In the genomic region with DNA sequence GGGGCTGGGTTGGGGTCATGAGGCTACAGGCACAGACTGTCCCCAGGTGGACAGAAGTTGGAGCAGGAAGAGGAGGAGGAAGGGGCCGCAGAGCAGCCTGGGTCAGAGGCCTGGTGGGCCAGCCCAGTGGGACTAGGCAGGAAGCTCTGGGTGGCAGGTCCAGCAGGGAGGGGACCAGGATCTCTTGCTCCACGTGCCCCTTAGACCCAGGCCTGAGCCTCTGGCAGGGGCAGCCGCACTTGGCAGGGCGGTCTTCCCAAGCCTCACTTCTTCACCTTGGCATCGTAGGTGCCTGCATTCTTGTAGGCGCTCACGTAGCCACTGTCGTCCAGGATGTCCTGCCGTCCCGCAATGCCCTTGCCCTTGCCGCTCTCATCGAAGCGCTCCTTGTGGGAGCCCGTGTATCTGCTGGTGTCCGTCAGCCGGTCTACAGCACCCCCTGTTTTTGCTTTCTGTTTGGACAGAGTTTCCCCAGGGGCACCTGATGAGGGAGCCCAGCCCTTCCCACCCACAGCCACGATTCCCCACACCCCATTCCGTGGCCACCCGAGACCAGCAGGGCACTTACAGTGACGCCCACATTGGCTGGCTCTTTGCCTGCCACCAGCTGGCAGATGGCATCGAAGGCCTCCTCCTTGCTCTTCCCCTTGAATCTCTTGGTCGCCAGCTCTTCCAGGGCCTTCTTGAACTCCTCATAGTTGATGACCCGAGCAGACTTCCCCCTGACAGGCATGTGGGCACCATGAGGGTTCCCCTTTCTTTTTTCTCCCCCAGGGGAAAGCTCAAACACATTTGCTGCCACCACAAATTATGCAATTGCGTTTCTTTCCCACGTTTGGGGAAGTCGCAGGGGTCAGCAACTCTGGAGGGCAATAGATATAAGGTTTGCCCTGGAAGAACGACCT, we compare ENCODE assay signal across 11 cellular contexts. TPM values are rescaled to one million over a fixed set of nuclear protein-coding genes. Genes with fewer than 3 reads are reported as not detected.
DNase-seq lines count a peak whose midpoint lies in the region; ATAC-seq and TF ChIP-seq lines count a peak whose summit lies in the region.
"Had no signal": no experiment of that assay in that cellular context is flagged by ENCODE, and none has a peak within 500 bp of the region (broad histone marks: within the 10 kb centered on the region; RNA-seq: fewer than 3 reads in every experiment).

No MANE protein-coding gene starts in this region.

- H3K36me3 ChIP-seq in adrenal gland (replicated peaks in 1 of 2) (no peaks in the 10 kb centered on the region), gastrocnemius medialis (no peaks in the 10 kb centered on the region)

- intact Hi-C loops in adrenal gland (cut with DNase I) (no loop called here), gastrocnemius medialis (cut with DNase I; ENCODE audit: low total_unique reads) (no loop called here)

- no peak overlapping the region for H3K27ac ChIP-seq in adrenal gland
- H3K27ac ChIP-seq in gastrocnemius medialis: peak overlapping the region; percentile 46 to 85 (median 62)

- ATAC-seq in left lobe of liver: peak; percentile 8
- no peak for ATAC-seq in gastrocnemius medialis
- no peak for ATAC-seq in GM21723 (IDR thresholded peaks at IDR 0.05; ENCODE audit: unreplicated experiment)

- H3K4me3 ChIP-seq in adrenal gland (no peak overlapping the region), gastrocnemius medialis (no peak overlapping the region)

- H3K27me3 ChIP-seq in adrenal gland: peaks cover 8% of the 10 kb centered on the region
- H3K27me3 ChIP-seq in gastrocnemius medialis: no peaks in the 10 kb centered on the region

- 78 to 87% (median 82%) methylated on average over 24 to 27 of the region's 27 CpGs for WGBS in adrenal gland, 4 donors

- in situ Hi-C loops in gastrocnemius medialis (cut with MboI; ENCODE audit: low sequenced_read_pairs in 4 of 4): no loop called here

- DNase-seq in Kasumi-1 (lab: John Stamatoyannopoulos, UW) (peak; percentile 58 to 67), adrenal gland (peak in 6 of 7 donors; percentile 34 to 66 (median 50)), left lobe of liver (ENCODE audit: low spot score) (no peak), gastrocnemius medialis (peak in 1 of 2 donors; percentile 48), NCI-H187 treated with DMSO at 0.1 percent for 48 hours (lab: John Stamatoyannopoulos, UW) (no peak), NCI-H226 (no peak), NCI-H1092 (lab: John Stamatoyannopoulos, UW) (no peak)
- DNase-seq: activated CD4-positive, alpha-beta T cell treated with anti-CD3 and anti-CD28 coated beads, Interleukin-2, amount 50 U/mL, for 4 hours; activated naive CD4-positive, alpha-beta T cell treated with anti-CD3 and anti-CD28 coated beads, Interleukin-2, amount 10 ng/mL, durations not matched to agents 7 days and 5 days; NCI-H146 had no signal

- no peak for TF ChIP-seq CTCF in adrenal gland (IDR thresholded peaks at IDR 0.05)
- no peak for TF ChIP-seq CTCF in gastrocnemius medialis (IDR thresholded peaks at IDR 0.05 in 4 of 5, conservative IDR thresholded peaks at IDR 0.05 in 1 of 5)

- H3K4me1 ChIP-seq in adrenal gland (replicated peaks in 1 of 2) (peaks cover 14 to 21% of the 10 kb centered on the region in 2 donors), gastrocnemius medialis (peaks cover 38 to 45% of the 10 kb centered on the region in 2 donors)

- H3K9me3 ChIP-seq in adrenal gland (replicated peaks in 1 of 3): no peaks in the 10 kb centered on the region
- no peaks in the 10 kb centered on the region for H3K9me3 ChIP-seq in gastrocnemius medialis

- TF ChIP-seq POLR2A in adrenal gland (IDR thresholded peaks at IDR 0.05) (no peak), gastrocnemius medialis (IDR thresholded peaks at IDR 0.05) (no peak)

RNA-seq across cellular contexts. Expression of gene TPPP3, which starts 3.1 kb away (rescaled TPM):
- 10 to 100 TPM in 1 of 8 donors, 1 to 10 TPM in 6, not detected in 1; 1.1 to 12.8 (median 4.3) TPM for total RNA-seq in adrenal gland
- 10 to 100 TPM in 2 of 3 donors, 1 to 10 TPM in 1; 9.4 to 22.7 (median 16.6) TPM for polyA plus RNA-seq in adrenal gland
- total RNA-seq in left lobe of liver: 0.40 TPM
- total RNA-seq in gastrocnemius medialis: 10 to 100 TPM in 2 of 4 donors, 1 to 10 TPM in 2; 2.2 to 31.9 (median 7.1) TPM

RNA-seq across cellular contexts. Expression of gene ZDHHC1, which starts 26.1 kb away (rescaled TPM):
- 10 to 100 TPM in 7 of 8 donors, 1 to 10 TPM in 1; 4.2 to 30.0 (median 15.0) TPM for total RNA-seq in adrenal gland
- polyA plus RNA-seq in adrenal gland: 1 to 10 TPM; 1.3 to 8.5 (median 7.9) TPM
- total RNA-seq in left lobe of liver: 1.6 TPM
- total RNA-seq in gastrocnemius medialis: 10 to 100 TPM in 1 of 4 donors, 1 to 10 TPM in 3; 4.4 to 11.0 (median 8.9) TPM

RNA-seq across cellular contexts. Expression of gene HSD11B2, which starts 40.8 kb away (rescaled TPM):
- total RNA-seq in adrenal gland: 10 to 100 TPM in 2 of 8 donors, 1 to 10 TPM in 5, under 1 TPM in 1; 0.69 to 12.3 (median 5.2) TPM
- polyA plus RNA-seq in adrenal gland: 1 to 10 TPM; 1.8 to 3.7 (median 3.5) TPM
- 3.1 TPM for total RNA-seq in left lobe of liver
- total RNA-seq in gastrocnemius medialis: 1 to 10 TPM in 2 of 4 donors, not detected in 2; 2.3 to 4.1 TPM

Comparison
In these comparisons a context has a peak if more than half of its experiments do, and no peak if none do; other contexts are left out.
1. DNase-seq: peak in Kasumi-1 (2 of 2) and adrenal gland (6 of 7); none in left lobe of liver (single experiment), NCI-H187 treated with DMSO at 0.1 percent for 48 hours (single experiment), NCI-H226 (single experiment) and NCI-H1092 (single experiment).
2. H3K27ac ChIP-seq: peak in gastrocnemius medialis (4 of 4); none in adrenal gland (0 of 5).